Comparison of ENCODE assay signal across 8 cellular contexts in genomic region chr11:67401495-67402191, GRCh38. TPM values are rescaled to one million over a fixed set of nuclear protein-coding genes. Genes with fewer than 3 reads are reported as not detected.
DNase-seq lines count a peak whose midpoint lies in the region; ATAC-seq and TF ChIP-seq lines count a peak whose summit lies in the region.

Gene PPP1CA (minus strand): TSS chr11:67401858. CDS start chr11:67401782, 76 bp downstream.

- no peak for TF ChIP-seq EP300 in upper lobe of left lung (IDR thresholded peaks at IDR 0.05)

- H3K27me3 ChIP-seq in adrenal gland (no peaks in the 10 kb centered on the region), heart right ventricle (no peaks in the 10 kb centered on the region), upper lobe of left lung (no peaks in the 10 kb centered on the region)

- H3K4me1 ChIP-seq in adrenal gland (replicated peaks in 1 of 2) = peaks cover 20 to 47% of the 10 kb centered on the region in 2 donors
- H3K4me1 ChIP-seq in heart right ventricle = peaks cover 0 to 89% (median 54%) of the 10 kb centered on the region in 9 donors
- peaks cover 34 to 68% (median 39%) of the 10 kb centered on the region in 4 donors for H3K4me1 ChIP-seq in upper lobe of left lung

- H3K9me3 ChIP-seq in adrenal gland (replicated peaks in 1 of 3) = no peaks in the 10 kb centered on the region
- no peaks in the 10 kb centered on the region for H3K9me3 ChIP-seq in heart right ventricle
- no peaks in the 10 kb centered on the region for H3K9me3 ChIP-seq in upper lobe of left lung

- TF ChIP-seq CTCF in GM12874 (IDR thresholded peaks at IDR 0.05; ENCODE audit: insufficient read depth, low read depth, low read length) (peak; percentile 26; the same call in 1 of the 2 replicates), adrenal gland (IDR thresholded peaks at IDR 0.05) (peak in 3 of 6 experiments; percentile 15 to 65 (median 34)), heart right ventricle (IDR thresholded peaks at IDR 0.05) (peak; percentile 38 to 91 (median 62)), progenitor cell of endocrine pancreas (IDR thresholded peaks at IDR 0.05; ENCODE audit: unreplicated experiment) (peak; percentile 75), upper lobe of left lung (IDR thresholded peaks at IDR 0.05) (peak; percentile 47 to 84 (median 76))

- H3K36me3 Mint-ChIP-seq in progenitor cell of endocrine pancreas (ENCODE audit: insufficient read depth) = peaks cover 2% of the 10 kb centered on the region

- no peaks in the 10 kb centered on the region for H3K9me3 Mint-ChIP-seq in progenitor cell of endocrine pancreas (ENCODE audit: low read depth)

- intact Hi-C loops in T-helper 1 cell treated with Interleukin-12 subunit alpha and Interleukin-12 subunit beta and Interleukin-4 antibody, amounts not matched to agents 30 ng/mL and 1 ng/mL, for 36 hours (cut with micrococcal nuclease) = loop anchor here (1.0 to 2.0 kb wide), 8 partner anchors 9 to 559 kb away; partner anchors contain the start of genes CDK2AP2, PTPRCAP, RCE1 and TMEM134
- intact Hi-C loops in adrenal gland (cut with DNase I) = no loop called here
- intact Hi-C loops in heart right ventricle (cut with DNase I) = loop anchor here in 8 of 10 donors (1.0 to 5.0 kb wide), 5 partner anchors 66 to 106 kb away; partner anchors contain the start of genes TMEM134 (in 6 of the 8), CDK2AP2 (in 4 of the 8), PITPNM1 (in 4 of the 8) and AIP (in 1 of the 8)

- DNase-seq in NCI-H146 treated with DMSO at 0.1 percent for 48 hours (lab: John Stamatoyannopoulos, UW; ENCODE audit: unreplicated experiment) = peak; percentile 87
- peak; percentile 90 to 94 (median 91) for DNase-seq in adrenal gland
- DNase-seq in heart right ventricle = peak; percentile 90 to 94
- peak; percentile 83 for DNase-seq in progenitor cell of endocrine pancreas (ENCODE audit: low spot score, unreplicated experiment)
- peak; percentile 93 to 99 for DNase-seq in upper lobe of left lung

- H3K4me3 ChIP-seq in adrenal gland = peak within 1 kb of the TSS; percentile 66 to 99 (median 78)
- H3K4me3 ChIP-seq in heart right ventricle = peak within 1 kb of the TSS; percentile 68 to 99 (median 96)
- peak within 1 kb of the TSS; percentile 81 to 95 (median 84) for H3K4me3 ChIP-seq in upper lobe of left lung

- peak within 1 kb of the TSS; percentile 33 for H3K27ac Mint-ChIP-seq in progenitor cell of endocrine pancreas

- WGBS in adrenal gland, 4 donors = 0 to 1% (median 1%) methylated on average over 2 to 73 of the region's 73 CpGs
- WGBS in heart right ventricle, 2 donors = 0 to 1% methylated on average over 61 to 73 of the region's 73 CpGs
- 0 to 2% methylated on average over 2 to 24 of the region's 73 CpGs for WGBS in upper lobe of left lung, 2 donors

- H3K36me3 ChIP-seq in adrenal gland (replicated peaks in 1 of 2) (peaks cover 0 to 25% of the 10 kb centered on the region in 2 donors), heart right ventricle (peaks cover 0 to 40% (median 26%) of the 10 kb centered on the region in 9 donors), upper lobe of left lung (peaks cover 14 to 40% (median 32%) of the 10 kb centered on the region in 4 donors)

- ATAC-seq in HG02763 (IDR thresholded peaks at IDR 0.05; ENCODE audit: unreplicated experiment) (peak; percentile 67), heart right ventricle (peak; percentile 76 to 95 (median 86)), upper lobe of left lung (ENCODE audit: low FRiP score in 2 of 2) (peak; percentile 90 to 96)

- H3K4me3 Mint-ChIP-seq in progenitor cell of endocrine pancreas (ENCODE audit: low read depth) = peak within 1 kb of the TSS; percentile 76

- TF ChIP-seq POLR2A in adrenal gland (IDR thresholded peaks at IDR 0.05) = peak; percentile 57 to 76
- peak in 3 of 4 donors; percentile 38 to 88 (median 67) for TF ChIP-seq POLR2A in upper lobe of left lung (IDR thresholded peaks at IDR 0.05)

- H3K27ac ChIP-seq in adrenal gland (peak within 1 kb of the TSS; percentile 60 to 99 (median 88)), heart right ventricle (peak within 1 kb of the TSS; percentile 89 to 99 (median 97)), upper lobe of left lung (peak within 1 kb of the TSS; percentile 92 to 96 (median 94))

- peaks cover 6% of the 10 kb centered on the region for H3K4me1 Mint-ChIP-seq in progenitor cell of endocrine pancreas (ENCODE audit: low read depth)

- no peaks in the 10 kb centered on the region for H3K27me3 Mint-ChIP-seq in progenitor cell of endocrine pancreas

RNA-seq across cellular contexts. Expression of gene PPP1CA, which starts in this region (rescaled TPM):
- 347 and 352 TPM in 2 replicates for total RNA-seq in T-helper 1 cell treated with Interleukin-12 subunit alpha and Interleukin-12 subunit beta and Interleukin-4 antibody, amounts not matched to agents 30 ng/mL and 1 ng/mL, for 36 hours
- total RNA-seq in adrenal gland = 100 to 1,000 TPM; 126 to 289 (median 161) TPM
- polyA plus RNA-seq in adrenal gland = 100 to 1,000 TPM; 105 to 140 (median 116) TPM
- 100 to 1,000 TPM in 7 of 10 donors, 10 to 100 TPM in 3; 92.0 to 143 (median 103) TPM for total RNA-seq in heart right ventricle
- 100 to 1,000 TPM in 1 of 2 donors, 10 to 100 TPM in 1; 80.2 to 186 TPM for polyA plus RNA-seq in heart right ventricle
- total RNA-seq in progenitor cell of endocrine pancreas = 140 and 145 TPM in 2 replicates
- total RNA-seq in upper lobe of left lung = 100 to 1,000 TPM in 3 of 6 donors, 10 to 100 TPM in 3; 83.8 to 191 (median 135) TPM

Comparison
In these comparisons a context has a peak if more than half of its experiments do, and no peak if none do; other contexts are left out.
1. Peak in every context shown above with its lines: DNase-seq, ATAC-seq, H3K4me3 ChIP-seq and H3K27ac ChIP-seq.
2. intact Hi-C loops: an anchor here in T-helper 1 cell treated with Interleukin-12 subunit alpha and Interleukin-12 subunit beta and Interleukin-4 antibody, amounts not matched to agents 30 ng/mL and 1 ng/mL, for 36 hours (1.0 to 2.0 kb wide) and heart right ventricle (1.0 to 5.0 kb wide); none called in adrenal gland.